Comparison of ENCODE assay signal across 9 cellular contexts in the genomic region with DNA sequence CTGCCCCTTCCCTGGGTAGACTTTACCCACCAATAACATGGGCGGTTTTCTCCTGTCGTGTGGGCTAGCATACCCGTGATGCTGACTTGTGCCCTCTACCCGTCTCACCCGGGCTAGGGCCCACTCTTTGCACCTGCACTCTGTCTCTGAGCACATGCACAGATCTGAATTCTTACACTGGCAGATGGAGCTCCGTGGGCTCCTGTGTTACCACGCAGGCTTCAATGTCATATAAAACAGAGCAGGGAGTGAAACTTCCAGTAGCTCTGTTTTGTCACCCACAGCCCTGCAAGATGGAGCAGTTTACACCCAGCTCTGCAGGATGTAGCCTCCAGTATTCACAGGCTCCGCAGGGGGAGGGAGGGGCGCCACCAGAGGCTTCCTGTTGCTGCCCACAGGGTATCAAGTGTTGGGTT. TPM values are rescaled to one million over a fixed set of nuclear protein-coding genes. Genes with fewer than 3 reads are reported as not detected.
DNase-seq lines count a peak whose midpoint lies in the region; ATAC-seq and TF ChIP-seq lines count a peak whose summit lies in the region.
"Had no signal": no experiment of that assay in that cellular context is flagged by ENCODE, and none has a peak within 500 bp of the region (broad histone marks: within the 10 kb centered on the region; RNA-seq: fewer than 3 reads in every experiment).

No MANE protein-coding gene starts in this region.

- H3K9me3 Mint-ChIP-seq in activated naive CD8-positive, alpha-beta T cell treated with anti-CD3 and anti-CD28 coated beads, Interleukin-2, amount 50 U/mL, for 24 hours: no peaks in the 10 kb centered on the region
- no peaks in the 10 kb centered on the region for H3K9me3 Mint-ChIP-seq in nephron

- H2AFZ ChIP-seq in DND-41 (ENCODE audit: low read depth, low read length): peak overlapping the region; percentile 69
- no peak overlapping the region for H2AFZ ChIP-seq in OCI-LY7 (ENCODE audit: low read length)

- H3K4me1 ChIP-seq in DND-41 (ENCODE audit: insufficient read depth, low read length) (peaks cover 70% of the 10 kb centered on the region), OCI-LY7 (ENCODE audit: insufficient read depth, low read length, poor library complexity, severe bottlenecking) (peaks cover 56% of the 10 kb centered on the region), foreskin keratinocyte (peaks cover 9% of the 10 kb centered on the region)

- peaks cover 3% of the 10 kb centered on the region for H3K36me3 Mint-ChIP-seq in activated naive CD8-positive, alpha-beta T cell treated with anti-CD3 and anti-CD28 coated beads, Interleukin-2, amount 50 U/mL, for 24 hours (ENCODE audit: low read depth)
- no peaks in the 10 kb centered on the region for H3K36me3 Mint-ChIP-seq in nephron (ENCODE audit: low read depth)

- POLR2A ChIA-PET in OCI-LY7 (lab: Charles Lee): interaction anchor here (0.5 to 4.1 kb wide), 7 partner anchors 9 to 189 kb away, joined by 3 to 38 read pairs (median 4); no protein-coding TSS in a partner anchor

- H3K27ac ChIP-seq in DND-41 (ENCODE audit: low read length) (peak overlapping the region; percentile 82), OCI-LY7 (ENCODE audit: low read depth, low read length, poor library complexity, severe bottlenecking) (peak overlapping the region; percentile 49), foreskin keratinocyte (no peak overlapping the region)

- peaks cover 86% of the 10 kb centered on the region for H3K4me1 Mint-ChIP-seq in activated naive CD8-positive, alpha-beta T cell treated with anti-CD3 and anti-CD28 coated beads, Interleukin-2, amount 50 U/mL, for 24 hours
- H3K4me1 Mint-ChIP-seq in nephron: peaks cover 54% of the 10 kb centered on the region

- peaks cover 46% of the 10 kb centered on the region for H4K20me1 ChIP-seq in DND-41 (ENCODE audit: insufficient read depth, low read length)
- H4K20me1 ChIP-seq in OCI-LY7 (ENCODE audit: insufficient read depth, low read length): peaks cover 8% of the 10 kb centered on the region; the same call in 1 of the 2 replicates

- H3K36me3 ChIP-seq in DND-41 (ENCODE audit: insufficient read depth, low read length): peaks cover 36% of the 10 kb centered on the region
- peaks cover 15% of the 10 kb centered on the region; the same call in 1 of the 2 replicates for H3K36me3 ChIP-seq in OCI-LY7 (ENCODE audit: insufficient read depth, low read length)

- BruUV-seq in OCI-LY7 (replicated peaks; lab: Mats Ljungman, UMichigan): no TSS peak

- H3K79me2 ChIP-seq in DND-41 (ENCODE audit: insufficient read depth, low read length): peaks cover 70% of the 10 kb centered on the region
- H3K79me2 ChIP-seq in OCI-LY7 (ENCODE audit: insufficient read depth, low read depth, low read length): peaks cover 36% of the 10 kb centered on the region

- peaks cover 2% of the 10 kb centered on the region for H3K27me3 Mint-ChIP-seq in activated naive CD8-positive, alpha-beta T cell treated with anti-CD3 and anti-CD28 coated beads, Interleukin-2, amount 50 U/mL, for 24 hours
- peaks cover 16% of the 10 kb centered on the region for H3K27me3 Mint-ChIP-seq in nephron (ENCODE audit: low read depth)

- H3K4me3 Mint-ChIP-seq in activated naive CD8-positive, alpha-beta T cell treated with anti-CD3 and anti-CD28 coated beads, Interleukin-2, amount 50 U/mL, for 24 hours: peak overlapping the region; percentile 89
- peak overlapping the region; percentile 85 to 92 (median 89) for H3K4me3 Mint-ChIP-seq in nephron

- H3K9me3 ChIP-seq in DND-41 (ENCODE audit: insufficient read depth, low read length, severe bottlenecking) (no peaks in the 10 kb centered on the region), OCI-LY7 (ENCODE audit: low read length) (no peaks in the 10 kb centered on the region)

- H3K4me2 ChIP-seq in DND-41 (ENCODE audit: insufficient read depth, low read length): peak overlapping the region; percentile 91
- peak overlapping the region; percentile 99 for H3K4me2 ChIP-seq in OCI-LY7 (ENCODE audit: low read length)

- DNase-seq in DND-41 (peak; percentile 82), OCI-LY7 (ENCODE audit: low spot score) (peak; percentile 75), foreskin keratinocyte (no peak)
- DNase-seq in activated naive CD8-positive, alpha-beta T cell treated with anti-CD3 and anti-CD28 coated beads, Interleukin-2, amount 50 U/mL, for 24 hours: peak; percentile 61

- H3K9ac ChIP-seq in DND-41 (ENCODE audit: low read depth, low read length): peak overlapping the region; percentile 86

- ATAC-seq in DND-41 (ENCODE audit: insufficient read depth, low read depth): peak; percentile 77
- peak; percentile 39 for ATAC-seq in activated naive CD8-positive, alpha-beta T cell treated with anti-CD3 and anti-CD28 coated beads, Interleukin-2, amount 50 U/mL, for 24 hours
- ATAC-seq in foreskin keratinocyte: no peak
- no peak for ATAC-seq in HG03342 (IDR thresholded peaks at IDR 0.05; ENCODE audit: unreplicated experiment)
- ATAC-seq in HG03432 (IDR thresholded peaks at IDR 0.05; ENCODE audit: unreplicated experiment): no peak
- no peak for ATAC-seq in GM21619 (IDR thresholded peaks at IDR 0.05; ENCODE audit: unreplicated experiment)
- ATAC-seq: right cardiac atrium had no signal

- no peaks in the 10 kb centered on the region for H3K27me3 ChIP-seq in DND-41 (ENCODE audit: insufficient read depth, low read length, poor library complexity)
- H3K27me3 ChIP-seq in foreskin keratinocyte: no peaks in the 10 kb centered on the region

- H3K4me3 ChIP-seq in DND-41 (ENCODE audit: low read depth in 1 of 2, low read length in 2 of 2) (peak overlapping the region; percentile 54 to 89; a peak in 3 of 4 replicates), OCI-LY7 (ENCODE audit: low read depth, low read length, poor library complexity, severe bottlenecking) (peak overlapping the region; percentile 100)

- CTCF ChIA-PET in OCI-LY7 (lab: Charles Lee; ENCODE audit: unreplicated experiment): interaction anchor here (0.6 to 1.5 kb wide), 4 partner anchors 13 to 804 kb away, joined by 3 to 5 read pairs (median 4); no protein-coding TSS in a partner anchor

- peak; percentile 18 for TF ChIP-seq CTCF in DND-41 (IDR thresholded peaks at IDR 0.05; ENCODE audit: borderline replicate concordance, extremely low read depth, low read length, poor library complexity, severe bottlenecking)
- no peak for TF ChIP-seq CTCF in OCI-LY7 (conservative IDR thresholded peaks at IDR 0.05; ENCODE audit: low read length)
- TF ChIP-seq CTCF in nephron (IDR thresholded peaks at IDR 0.05; ENCODE audit: unreplicated experiment in 3 of 3): no peak
- TF ChIP-seq CTCF in foreskin keratinocyte (conservative IDR thresholded peaks at IDR 0.05): no peak

- peak overlapping the region; percentile 93 for H3K27ac Mint-ChIP-seq in activated naive CD8-positive, alpha-beta T cell treated with anti-CD3 and anti-CD28 coated beads, Interleukin-2, amount 50 U/mL, for 24 hours
- peak overlapping the region in 1 of 3 experiments; percentile 29 for H3K27ac Mint-ChIP-seq in nephron

- intact Hi-C loops in OCI-LY7 (cut with micrococcal nuclease; ENCODE audit: unreplicated experiment): loop anchor here (1.0 kb wide), 1 partner anchor 12 kb away; no protein-coding TSS in a partner anchor

- no peaks in the 10 kb centered on the region for H3K9me2 ChIP-seq in OCI-LY7 (ENCODE audit: insufficient read depth, low read length)

RNA-seq across cellular contexts. Expression of a gene that starts 1.7 kb away (rescaled TPM):
- 110 and 134 TPM in 2 replicates for total RNA-seq in OCI-LY7 (2014; rRNA removed; shearing (Covaris generic))
- total RNA-seq in OCI-LY7 (2022) (141 and 163 TPM in 2 replicates), foreskin keratinocyte (70.1 and 71.6 TPM in 2 replicates)
- 57.9 and 59.1 TPM in 2 replicates for polyA plus RNA-seq in foreskin keratinocyte

RNA-seq across cellular contexts. Expression of a gene that starts 32.5 kb away (rescaled TPM):
- 4.1 and 5.1 TPM in 2 replicates for total RNA-seq in OCI-LY7 (2014; rRNA removed; shearing (Covaris generic))
- total RNA-seq in OCI-LY7 (2022) (5.4 and 6.2 TPM in 2 replicates), foreskin keratinocyte (23.4 and 24.2 TPM in 2 replicates)
- 50.6 and 56.0 TPM in 2 replicates for polyA plus RNA-seq in foreskin keratinocyte

RNA-seq across cellular contexts. Expression of a gene that starts 42.6 kb away (rescaled TPM):
- total RNA-seq in OCI-LY7 (2014; rRNA removed; shearing (Covaris generic)): 0.09 TPM in 1 of 2 replicates, not detected in the other
- total RNA-seq in OCI-LY7 (2022): 0.24 TPM in 1 of 2 replicates, not detected in the other
- total RNA-seq in foreskin keratinocyte: not detected in 2 replicates
- not detected in 2 replicates for polyA plus RNA-seq in foreskin keratinocyte

Comparison
In these comparisons a context has a peak if more than half of its experiments do, and no peak if none do; other contexts are left out.
1. ATAC-seq: peak in DND-41 (single experiment) and activated naive CD8-positive, alpha-beta T cell treated with anti-CD3 and anti-CD28 coated beads, Interleukin-2, amount 50 U/mL, for 24 hours (single experiment); none in foreskin keratinocyte (single experiment), HG03342 (single experiment), HG03432 (single experiment) and GM21619 (single experiment).
2. DNase-seq: peak in DND-41 (single experiment), OCI-LY7 (single experiment) and activated naive CD8-positive, alpha-beta T cell treated with anti-CD3 and anti-CD28 coated beads, Interleukin-2, amount 50 U/mL, for 24 hours (single experiment); none in foreskin keratinocyte (0 of 2).